Comparison of ENCODE assay signal across 11 cellular contexts in the genomic region with DNA sequence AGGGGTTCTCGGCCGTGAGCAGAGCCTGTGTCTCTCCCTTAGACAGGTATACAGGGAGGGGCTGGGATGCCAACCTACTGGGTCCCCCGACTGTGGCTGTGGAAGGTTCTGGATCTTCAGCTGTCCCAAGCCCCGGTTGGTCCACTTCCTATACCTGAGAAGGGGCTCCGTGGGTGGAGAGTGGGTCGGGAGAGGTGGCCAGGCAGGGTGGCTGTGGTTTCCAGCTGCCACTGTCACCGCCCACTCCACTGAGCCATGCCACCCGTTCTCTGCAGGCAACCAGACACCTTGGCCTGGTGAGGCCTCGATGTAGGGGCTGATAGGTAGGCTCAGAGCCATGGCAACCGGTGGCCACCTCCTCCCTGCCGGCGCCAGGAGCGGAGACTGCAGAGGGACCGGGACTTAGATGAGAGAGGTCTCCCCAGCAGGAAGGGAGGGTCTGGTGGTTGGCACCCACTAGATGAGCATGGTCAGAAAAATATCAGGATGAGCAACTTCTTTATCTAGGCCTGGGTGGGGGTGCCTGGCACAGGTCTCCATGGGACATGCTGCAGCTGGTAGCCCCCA. TPM values are rescaled to one million over a fixed set of nuclear protein-coding genes. Genes with fewer than 3 reads are reported as not detected.
DNase-seq lines count a peak whose midpoint lies in the region; ATAC-seq, FAIRE-seq and TF ChIP-seq lines count a peak whose summit lies in the region.
"Had no signal": no experiment of that assay in that cellular context is flagged by ENCODE, and none has a peak within 500 bp of the region (broad histone marks: within the 10 kb centered on the region; RNA-seq: fewer than 3 reads in every experiment).

No MANE protein-coding gene starts in this region.

- H2AFZ ChIP-seq in Loucy (ENCODE audit: low read length) (no peak overlapping the region), K562 (ENCODE audit: low read depth, low read length) (no peak overlapping the region)

- DNase-seq in K562 (ENCODE audit: extremely low read depth in 1 of 4, low spot score in 3 of 4) = no peak
- DNase-seq in lung (ENCODE audit: low spot score) = no peak
- DNase-seq in thoracic aorta (ENCODE audit: low spot score) = no peak
- no peak for DNase-seq in NCI-H345 treated with DMSO at 0.1 percent for 48 hours (lab: John Stamatoyannopoulos, UW; ENCODE audit: unreplicated experiment)
- no peak for DNase-seq in CD4-positive, alpha-beta T cell
- no peak for DNase-seq in brain microvascular endothelial cell
- DNase-seq: activated CD8-positive, alpha-beta memory T cell treated with anti-CD3 and anti-CD28 coated beads, Interleukin-2, amount 50 U/mL, for 48 hours; DMS153 had no signal

- no peaks in the 10 kb centered on the region for H3F3A ChIP-seq in Loucy (ENCODE audit: low read depth)

- H3K36me3 ChIP-seq in Loucy (ENCODE audit: insufficient read depth, low read length) = peaks cover 17% of the 10 kb centered on the region; the same call in 1 of the 2 replicates
- H3K36me3 ChIP-seq in K562 (ENCODE audit: control insufficient read depth, insufficient read depth, low read length) = no peaks in the 10 kb centered on the region
- H3K36me3 ChIP-seq in lung (ENCODE audit: control insufficient read depth in 2 of 2, insufficient read depth in 2 of 2, low read length in 2 of 2) = peaks cover 0 to 16% of the 10 kb centered on the region in 2 donors
- H3K36me3 ChIP-seq in thoracic aorta = peaks cover 10% of the 10 kb centered on the region
- peaks cover 20% of the 10 kb centered on the region for H3K36me3 ChIP-seq in brain microvascular endothelial cell (replicated peaks)

- H3K36me3 Mint-ChIP-seq in CD4-positive, alpha-beta T cell (ENCODE audit: low read depth) = peaks cover 12% of the 10 kb centered on the region

- no TSS peak for BruUV-seq in K562 (replicated peaks; lab: Mats Ljungman, UMichigan)

- H3K9me1 ChIP-seq in K562 (ENCODE audit: control insufficient read depth, insufficient read depth, low read length) = no peaks in the 10 kb centered on the region

- H3K27ac Mint-ChIP-seq in CD4-positive, alpha-beta T cell = no peak overlapping the region
- H3K27ac Mint-ChIP-seq: T-helper 2 cell treated with Interferon-gamma antibody and Interleukin-4, amounts not matched to agents 5 μg/mL and 100 μg/mL, for 36 hours had no signal

- H3K79me2 ChIP-seq in Loucy (ENCODE audit: insufficient read depth, low read length) = peaks cover 53% of the 10 kb centered on the region
- H3K79me2 ChIP-seq in K562 (ENCODE audit: control insufficient read depth, insufficient read depth, low read length) = peaks cover 21% of the 10 kb centered on the region

- in situ Hi-C loops in K562 (cut with MboI) = no loop called here
- in situ Hi-C loops in brain microvascular endothelial cell (cut with HindIII; ENCODE audit: low pct_ligation_motif_present, low sequenced_read_pairs) = no loop called here

- POLR2A ChIA-PET in K562 (lab: Yijun Ruan, JAX) = interaction anchor here (1.0 to 1.8 kb wide), 2 partner anchors 14 to 25 kb away, joined by 3 to 9 read pairs; no protein-coding TSS in a partner anchor
- POLR2A ChIA-PET in CD4-positive, alpha-beta T cell (lab: Charles Lee) = no interaction called here

- no peaks in the 10 kb centered on the region for H3K27me3 Mint-ChIP-seq in CD4-positive, alpha-beta T cell

- CTCF ChIA-PET in K562 (lab: Yijun Ruan, JAX; ENCODE audit: low intra/inter-chr PET ratio) = no interaction called here
- CTCF ChIA-PET in CD4-positive, alpha-beta T cell (lab: Charles Lee) = no interaction called here

- H3K27ac ChIP-seq in K562 (ENCODE audit: extremely low read depth, low read depth, low read length) (no peak overlapping the region), lung (ENCODE audit: low read depth in 1 of 2, low read length in 1 of 2) (peak overlapping the region; percentile 87 to 99), thoracic aorta (peak overlapping the region; percentile 82 to 90), brain microvascular endothelial cell (no peak overlapping the region)
- H3K27ac ChIP-seq in CD4-positive, alpha-beta T cell (ENCODE audit: low read depth, low read length) = no peak overlapping the region

- H3K4me3 ChIP-seq in Loucy (ENCODE audit: low read length, poor library complexity, severe bottlenecking) = no peak overlapping the region
- no peak overlapping the region for H3K4me3 ChIP-seq in K562
- no peak overlapping the region for H3K4me3 ChIP-seq in lung
- no peak overlapping the region for H3K4me3 ChIP-seq in thoracic aorta
- no peak overlapping the region for H3K4me3 ChIP-seq in brain microvascular endothelial cell (ENCODE audit: low read depth, low read length)

- H3K4me1 Mint-ChIP-seq in CD4-positive, alpha-beta T cell (ENCODE audit: low read depth) = peaks cover 10% of the 10 kb centered on the region

- no peaks in the 10 kb centered on the region for H3K9me2 ChIP-seq in Loucy (replicated peaks; ENCODE audit: low read depth, low read length)

- H3K4me3 Mint-ChIP-seq in CD4-positive, alpha-beta T cell = no peak overlapping the region
- H3K4me3 Mint-ChIP-seq: T-helper 2 cell treated with Interferon-gamma antibody and Interleukin-4, amounts not matched to agents 5 μg/mL and 100 μg/mL, for 36 hours had no signal

- H3K9ac ChIP-seq in Loucy (ENCODE audit: low read depth, low read length, poor library complexity, severe bottlenecking) (peak overlapping the region; percentile 53), K562 (ENCODE audit: insufficient read depth in 1 of 2, low read depth in 2 of 2, low read length in 2 of 2) (peak overlapping the region in 1 of 2 experiments; percentile 17; a peak in 1 of 4 replicates)

- H4K20me1 ChIP-seq in Loucy (ENCODE audit: insufficient read depth, low read length, poor library complexity, severe bottlenecking) (peaks cover 26% of the 10 kb centered on the region), K562 (replicated peaks; ENCODE audit: control insufficient read depth, insufficient read depth, low read length) (no peaks in the 10 kb centered on the region; the same call in 1 of the 2 replicates)

- H3K9me3 Mint-ChIP-seq in CD4-positive, alpha-beta T cell = no peaks in the 10 kb centered on the region
- H3K9me3 Mint-ChIP-seq: T-helper 2 cell treated with Interferon-gamma antibody and Interleukin-4, amounts not matched to agents 5 μg/mL and 100 μg/mL, for 36 hours had no signal

- ATAC-seq in K562 (no peak), lung (ENCODE audit: insufficient read depth, low FRiP score) (no peak), thoracic aorta (ENCODE audit: insufficient number of reproducible peaks, low FRiP score, low read depth) (no peak)
- no peak for ATAC-seq in CD4-positive, alpha-beta T cell (ENCODE audit: poor library complexity)

- FAIRE-seq in K562 (lab: Jason Lieb, UNC) = no peak
- FAIRE-seq: GM12891 had no signal

- intact Hi-C loops in K562 (cut with micrococcal nuclease) = no loop called here
- intact Hi-C loops in CD4-positive, alpha-beta T cell (cut with DNase I, micrococcal nuclease) = no loop called here

- TF ChIP-seq EP300 in K562 (IDR thresholded peaks at IDR 0.05; ENCODE audit: low read length) = no peak

- H3K4me2 ChIP-seq in Loucy (ENCODE audit: low read depth, low read length, poor library complexity, severe bottlenecking) (peak overlapping the region; percentile 100), K562 (ENCODE audit: insufficient read depth, low read length) (no peak overlapping the region)

- TF ChIP-seq CTCF in Loucy (conservative IDR thresholded peaks at IDR 0.05; ENCODE audit: low read length) (no peak), K562 (IDR thresholded peaks at IDR 0.05 in 2 of 3, conservative IDR thresholded peaks at IDR 0.05 in 1 of 3; ENCODE audit: insufficient read depth in 2 of 3, low read depth in 1 of 3, low read length in 3 of 3) (no peak), lung (IDR thresholded peaks at IDR 0.05; ENCODE audit: control extremely low read depth, extremely low read depth) (no peak), thoracic aorta (IDR thresholded peaks at IDR 0.05) (no peak), brain microvascular endothelial cell (IDR thresholded peaks at IDR 0.05; ENCODE audit: low read depth, low read length, missing control alignments) (no peak)
- TF ChIP-seq CTCF in CD4-positive, alpha-beta T cell (IDR thresholded peaks at IDR 0.05) = no peak

- H3K4me1 ChIP-seq in Loucy (ENCODE audit: insufficient read depth, low read length, poor library complexity, severe bottlenecking) (peaks cover 36% of the 10 kb centered on the region), K562 (replicated peaks in 1 of 2; ENCODE audit: control insufficient read depth in 2 of 2, insufficient read depth in 2 of 2, low read length in 2 of 2) (peaks cover 14 to 61% of the 10 kb centered on the region in 2 experiments), lung (ENCODE audit: control insufficient read depth in 2 of 2, insufficient read depth in 2 of 2, low read length in 2 of 2) (peaks cover 33 to 48% of the 10 kb centered on the region in 2 donors), thoracic aorta (ENCODE audit: control insufficient read depth in 1 of 2, low read depth in 2 of 2) (peaks cover 39 to 73% of the 10 kb centered on the region in 2 donors)

- WGBS in K562 (ENCODE audit: insufficient coverage, low coverage, missing lambda C conversion rate) = 68% methylated on average over 9 of the region's 14 CpGs
- WGBS in lung, 2 donors = 65 to 79% methylated on average over 14 of the region's 14 CpGs

- H3K9me3 ChIP-seq in Loucy (ENCODE audit: insufficient read depth, low read depth, low read length) = no peaks in the 10 kb centered on the region
- H3K9me3 ChIP-seq in K562 (replicated peaks; ENCODE audit: control insufficient read depth, insufficient read depth, low read depth, low read length) = no peaks in the 10 kb centered on the region
- no peaks in the 10 kb centered on the region for H3K9me3 ChIP-seq in lung (ENCODE audit: control insufficient read depth in 2 of 2, insufficient read depth in 1 of 2, low read length in 1 of 2)
- H3K9me3 ChIP-seq in thoracic aorta = no peaks in the 10 kb centered on the region
- H3K9me3 ChIP-seq in CD4-positive, alpha-beta T cell (ENCODE audit: control insufficient read depth, low read length) = no peaks in the 10 kb centered on the region

- no peak for TF ChIP-seq POLR2A in K562 (conservative IDR thresholded peaks at IDR 0.05)

- H3K27me3 ChIP-seq in Loucy (ENCODE audit: insufficient read depth, low read length, poor library complexity, severe bottlenecking) (no peaks in the 10 kb centered on the region), K562 (ENCODE audit: control insufficient read depth in 2 of 2, insufficient read depth in 2 of 2, low read length in 2 of 2) (no peaks in the 10 kb centered on the region), lung (ENCODE audit: control insufficient read depth, insufficient read depth) (no peaks in the 10 kb centered on the region), thoracic aorta (replicated peaks; ENCODE audit: insufficient read depth) (no peaks in the 10 kb centered on the region), brain microvascular endothelial cell (replicated peaks) (no peaks in the 10 kb centered on the region)
- H3K27me3 ChIP-seq in CD4-positive, alpha-beta T cell (ENCODE audit: control insufficient read depth, insufficient read depth, low read length) = no peaks in the 10 kb centered on the region

- no peak for TF ChIP-seq RAD21 in K562 (CRISPR knock-in tag; conservative IDR thresholded peaks at IDR 0.05 in 1 of 2, IDR thresholded peaks at IDR 0.05 in 1 of 2)

RNA-seq across cellular contexts. Expression of gene TRIOBP, which starts 53.8 kb away (rescaled TPM):
- total RNA-seq in K562 (2011; cell fraction: chromatin; rRNA removed; ENCODE audit: low replicate concordance) = 9.1 and 30.1 TPM in 2 replicates
- total RNA-seq in K562 (2011; cell fraction: nucleolus; rRNA removed) = 16.3 and 16.6 TPM in 2 replicates
- 9.3 and 13.8 TPM in 2 replicates for total RNA-seq in K562 (2011; cell fraction: nucleoplasm; rRNA removed)
- 9.4 and 11.9 TPM in 2 replicates for total RNA-seq in K562 (2014; rRNA removed)
- 2.9 and 3.3 TPM in 2 replicates for total RNA-seq in K562 (2014; rRNA removed; fragmentation: Illumina TruSeq; extraction: Trizol)
- total RNA-seq in K562 (2015; rRNA removed; fragmentation: Illumina TruSeq; extraction: Trizol) = 4.0 and 4.6 TPM in 2 replicates
- total RNA-seq in K562 (2021) = 9.9 and 11.0 TPM in 2 replicates
- polyA plus RNA-seq in K562 (2011; rRNA removed) = 6.7 and 9.9 TPM in 2 replicates
- 6.9 and 10.9 TPM in 2 replicates for polyA plus RNA-seq in K562 (2011; cell fraction: cytosol; rRNA removed)
- polyA plus RNA-seq in K562 (2011; cell fraction: nucleus; rRNA removed) = 18.4 and 22.5 TPM in 2 replicates
- polyA plus RNA-seq in K562 (2012) = 6.7 and 16.8 TPM in 2 replicates
- polyA plus RNA-seq in K562 (2014; fragmentation: Illumina TruSeq; extraction: Trizol) = 5.5 and 6.6 TPM in 2 replicates
- polyA plus RNA-seq in K562 (2014; fragmentation: Nextera tagmentation; extraction: Ambion mirVana) = under 1 TPM; 0.24 TPM
- polyA plus RNA-seq in K562 (2014; rRNA removed) = 13.2 and 13.8 TPM in 2 replicates
- polyA minus RNA-seq in K562 (2011; rRNA and poly(A)+ RNA removed) = 7.9 and 10.8 TPM in 2 replicates
- polyA minus RNA-seq in K562 (2011; cell fraction: cytosol; rRNA and poly(A)+ RNA removed) = 3.1 and 3.9 TPM in 2 replicates
- polyA minus RNA-seq in K562 (2011; cell fraction: nucleus; rRNA and poly(A)+ RNA removed) = 5.8 and 8.2 TPM in 2 replicates
- 100 to 1,000 TPM in 1 of 2 donors, 10 to 100 TPM in 1; 99.3 to 105 TPM for total RNA-seq in lung
- 10 to 100 TPM; 37.1 to 70.7 TPM for polyA plus RNA-seq in lung
- total RNA-seq in thoracic aorta = 100 to 1,000 TPM; 126 to 146 TPM
- total RNA-seq in CD4-positive, alpha-beta T cell = 10 to 100 TPM in 1 of 2 experiments, 1 to 10 TPM in 1; 9.0 to 10.1 TPM

RNA-seq across cellular contexts. Expression of gene GCAT, which starts 57.1 kb away (rescaled TPM):
- 16.0 and 39.6 TPM in 2 replicates for total RNA-seq in K562 (2011; cell fraction: chromatin; rRNA removed; ENCODE audit: low replicate concordance)
- 46.5 and 53.8 TPM in 2 replicates for total RNA-seq in K562 (2011; cell fraction: nucleolus; rRNA removed)
- 23.7 and 29.9 TPM in 2 replicates for total RNA-seq in K562 (2011; cell fraction: nucleoplasm; rRNA removed)
- 69.9 and 81.1 TPM in 2 replicates for total RNA-seq in K562 (2014; rRNA removed)
- 9.3 and 13.6 TPM in 2 replicates for total RNA-seq in K562 (2014; rRNA removed; fragmentation: Illumina TruSeq; extraction: Trizol)
- total RNA-seq in K562 (2015; rRNA removed; fragmentation: Illumina TruSeq; extraction: Trizol) = 26.4 TPM in 2 replicates
- total RNA-seq in K562 (2021) = 61.7 and 63.4 TPM in 2 replicates
- 21.1 and 31.0 TPM in 2 replicates for polyA plus RNA-seq in K562 (2011; rRNA removed)
- polyA plus RNA-seq in K562 (2011; cell fraction: cytosol; rRNA removed) = 32.3 and 62.2 TPM in 2 replicates
- 68.1 and 71.9 TPM in 2 replicates for polyA plus RNA-seq in K562 (2011; cell fraction: nucleus; rRNA removed)
- polyA plus RNA-seq in K562 (2012) = 31.0 and 75.8 TPM in 2 replicates
- polyA plus RNA-seq in K562 (2014; fragmentation: Illumina TruSeq; extraction: Trizol) = 31.8 and 50.7 TPM in 2 replicates
- 1 to 10 TPM; 1.9 to 5.3 TPM for polyA plus RNA-seq in K562 (2014; fragmentation: Nextera tagmentation; extraction: Ambion mirVana)
- 57.7 and 57.8 TPM in 2 replicates for polyA plus RNA-seq in K562 (2014; rRNA removed)
- 6.5 and 8.8 TPM in 2 replicates for polyA minus RNA-seq in K562 (2011; rRNA and poly(A)+ RNA removed)
- polyA minus RNA-seq in K562 (2011; cell fraction: cytosol; rRNA and poly(A)+ RNA removed) = 29.9 and 31.5 TPM in 2 replicates
- 15.6 and 25.7 TPM in 2 replicates for polyA minus RNA-seq in K562 (2011; cell fraction: nucleus; rRNA and poly(A)+ RNA removed)
- total RNA-seq in lung = 10 to 100 TPM; 11.7 to 17.2 TPM
- polyA plus RNA-seq in lung = 10 to 100 TPM in 1 of 2 donors, 1 to 10 TPM in 1; 9.3 to 31.1 TPM
- 10 to 100 TPM in 1 of 2 donors, 1 to 10 TPM in 1; 3.9 to 42.5 TPM for total RNA-seq in thoracic aorta
- total RNA-seq in CD4-positive, alpha-beta T cell = 1 to 10 TPM; 1.4 to 1.8 TPM

Comparison
In these comparisons a context has a peak if more than half of its experiments do, and no peak if none do; other contexts are left out.
1. H3K27ac ChIP-seq: peak in lung (2 of 2) and thoracic aorta (2 of 2); none in K562 (single experiment), CD4-positive, alpha-beta T cell (single experiment) and brain microvascular endothelial cell (single experiment).